ENCODE assay signal across 20 cellular contexts in genomic region chr11:123575441-123575840, GRCh38.
"Had no signal": no experiment of that assay in that cellular context is flagged by ENCODE, and none has a peak within 500 bp of the region (broad histone marks: within the 10 kb centered on the region; RNA-seq: fewer than 3 reads in every experiment).

No MANE protein-coding gene starts in this region.

- H3K4me3 ChIP-seq: K562, SJSA1, SK-N-MC had no signal

- H3K4me2 ChIP-seq: KMS-11 had no signal

- H3K9ac ChIP-seq: KMS-11 had no signal

- DNase-seq: MV-4-11, NCI-H1048, NCI-H1105, NCI-H1417, NCI-H1436 treated with DMSO at 0.1 percent for 48 hours, NCI-H1694, NCI-H187 treated with DMSO at 0.1 percent for 48 hours, NCI-H2029 treated with DMSO at 0.1 percent for 48 hours, NCI-H2227 treated with DMSO at 0.1 percent for 48 hours, NCI-H524, NCI-H526 treated with DMSO at 0.1 percent for 48 hours, NCI-H774, Right ventricle myocardium superior, RPMI8226, SIG-M5 had no signal

- H3K27ac ChIP-seq: HL-60, KMS-11, SJSA1, SK-N-MC had no signal

- H3K27me3 ChIP-seq: SJSA1 had no signal

- ATAC-seq: K562 had no signal

- H3K4me1 ChIP-seq: SJSA1 had no signal

- H3K9me3 ChIP-seq: SJSA1 had no signal

- H3K36me3 ChIP-seq: SJSA1 had no signal
